Comparison of ENCODE assay signal across 8 cellular contexts in genomic region chr2:186780701-186781316, GRCh38.
A peak's percentile ranks its signal among the peaks of the same experiment; 100 is the strongest.
DNase-seq lines count a peak whose midpoint lies in the region; ATAC-seq and TF ChIP-seq lines count a peak whose summit lies in the region.

No MANE protein-coding gene starts in this region.

- peak; percentile 100 for ATAC-seq in HCT116
- peak; percentile 100 for ATAC-seq in PC-3
- no peak for ATAC-seq in gastroesophageal sphincter

- peak overlapping the region; percentile 71 for H2AFZ ChIP-seq in HCT116 (ENCODE audit: low read depth, low read length, poor library complexity, severe bottlenecking)
- peak overlapping the region; percentile 1; the same call in 1 of the 2 replicates for H2AFZ ChIP-seq in PC-3 (ENCODE audit: low read length)

- no peaks in the 10 kb centered on the region for H3K79me2 ChIP-seq in HCT116 (ENCODE audit: insufficient read depth, low read length)
- H3K79me2 ChIP-seq in PC-3 (ENCODE audit: low read length) = no peaks in the 10 kb centered on the region

- TF ChIP-seq RAD21 in HCT116 (IDR thresholded peaks at IDR 0.05; ENCODE audit: low read depth) = peak; percentile 89

- TF ChIP-seq POLR2A in HCT116 (IDR thresholded peaks at IDR 0.05; ENCODE audit: borderline replicate concordance, extremely low read depth, insufficient read depth, insufficient read length) = no peak
- TF ChIP-seq POLR2A in gastroesophageal sphincter (IDR thresholded peaks at IDR 0.05) = no peak

- TF ChIP-seq CTCF in C4-2B (conservative IDR thresholded peaks at IDR 0.05) = peak; percentile 58
- peak; percentile 47 to 64 (median 58); a peak in 4 of 6 replicates for TF ChIP-seq CTCF in HCT116 (IDR thresholded peaks at IDR 0.05 in 2 of 3, conservative IDR thresholded peaks at IDR 0.05 in 1 of 3; ENCODE audit: borderline replicate concordance in 1 of 3, insufficient read depth in 1 of 3, low read depth in 2 of 3, low read length in 2 of 3)
- peak; percentile 88 for TF ChIP-seq CTCF in PC-3 (conservative IDR thresholded peaks at IDR 0.05; ENCODE audit: low read depth, low read length)
- TF ChIP-seq CTCF in gastroesophageal sphincter (IDR thresholded peaks at IDR 0.05) = no peak

- H3K4me3 ChIP-seq in HCT116 (replicated peaks in 1 of 2; ENCODE audit: low read depth in 1 of 2, low read length in 2 of 2) = no peak overlapping the region
- no peak overlapping the region for H3K4me3 ChIP-seq in PC-3 (ENCODE audit: low read length)
- H3K4me3 ChIP-seq in gastroesophageal sphincter = no peak overlapping the region

- no peaks in the 10 kb centered on the region for H3F3A ChIP-seq in PC-3 (ENCODE audit: low read length, unreplicated experiment)

- H3K9me2 ChIP-seq in HCT116 (ENCODE audit: insufficient read depth) = no peaks in the 10 kb centered on the region
- no peaks in the 10 kb centered on the region for H3K9me2 ChIP-seq in PC-3 (replicated peaks; ENCODE audit: low read length)

- H4K20me1 ChIP-seq in HCT116 (ENCODE audit: insufficient read depth) (no peaks in the 10 kb centered on the region), PC-3 (ENCODE audit: low read length) (no peaks in the 10 kb centered on the region)

- intact Hi-C loops in HCT116 (cut with micrococcal nuclease) = loop anchor here (2.0 kb wide), 2 partner anchors 276 to 1572 kb away; no protein-coding TSS in a partner anchor
- intact Hi-C loops in PC-3 (cut with micrococcal nuclease) = loop anchor here (1.0 to 5.0 kb wide), 4 partner anchors 89 to 277 kb away; partner anchors contain the start of gene FAM171B

- H3K36me3 ChIP-seq in HCT116 (ENCODE audit: control insufficient read depth in 1 of 2, insufficient read depth in 2 of 2, low read length in 2 of 2) (no peaks in the 10 kb centered on the region), PC-3 (ENCODE audit: low read depth, low read length) (no peaks in the 10 kb centered on the region), gastroesophageal sphincter (no peaks in the 10 kb centered on the region)

- peak; percentile 48 for DNase-seq in HCT116 (ENCODE audit: low read depth, low spot score)
- DNase-seq in PC-3 = peak; percentile 90
- peak; percentile 5 for DNase-seq in fibroblast of the conjunctiva (ENCODE audit: low read depth)
- no peak for DNase-seq in cerebellar nuclear complex (lab: John Stamatoyannopoulos, UW)
- DNase-seq in NCI-H2196 (lab: John Stamatoyannopoulos, UW; ENCODE audit: unreplicated experiment) = no peak
- no peak for DNase-seq in T-helper 1 cell

- H3K9ac ChIP-seq in HCT116 (ENCODE audit: low read length) (no peak overlapping the region), PC-3 (ENCODE audit: low read length) (no peak overlapping the region)

- H3K27me3 ChIP-seq in HCT116 (ENCODE audit: insufficient read depth, low read length) = no peaks in the 10 kb centered on the region
- H3K27me3 ChIP-seq in PC-3 (ENCODE audit: low read length) = no peaks in the 10 kb centered on the region
- H3K27me3 ChIP-seq in gastroesophageal sphincter = no peaks in the 10 kb centered on the region

- WGBS in gastroesophageal sphincter (ENCODE audit: low coverage in 1 of 2), 2 donors = 50 to 75% methylated on average over 3 to 4 of the region's 4 CpGs

- CTCF ChIA-PET in HCT116 (lab: Charles Lee) (interaction anchor here (1.2 to 1.3 kb wide), 2 partner anchors 277 to 1490 kb away, joined by 3 to 4 read pairs; no protein-coding TSS in a partner anchor), PC-3 (lab: Charles Lee) (interaction anchor here (0.6 kb wide), 2 partner anchors 192 to 341 kb away, joined by 3 read pairs; no protein-coding TSS in a partner anchor)

- H3K4me1 ChIP-seq in HCT116 (ENCODE audit: control insufficient read depth in 1 of 2, insufficient read depth in 2 of 2, low read length in 2 of 2) (no peaks in the 10 kb centered on the region), PC-3 (ENCODE audit: insufficient read depth, low read length) (0 out of 2 replicates have a peak, but pooled peaks cover 3% of the 10 kb centered on the region), gastroesophageal sphincter (no peaks in the 10 kb centered on the region)

- POLR2A ChIA-PET in HCT116 (lab: Charles Lee) = interaction anchor here (0.6 kb wide), 1 partner anchor 540 kb away, joined by 3 read pairs; no protein-coding TSS in a partner anchor
- POLR2A ChIA-PET in PC-3 (lab: Charles Lee; ENCODE audit: unreplicated experiment) = interaction anchor here (0.7 kb wide), 1 partner anchor 377 kb away, joined by 3 read pairs; no protein-coding TSS in a partner anchor

- no peak overlapping the region for H3K27ac ChIP-seq in C4-2B
- no peak overlapping the region for H3K27ac ChIP-seq in HCT116 (ENCODE audit: low read depth, low read length)
- no peak overlapping the region for H3K27ac ChIP-seq in PC-3 (ENCODE audit: low read length)
- no peak overlapping the region for H3K27ac ChIP-seq in gastroesophageal sphincter

- TF ChIP-seq EP300 in gastroesophageal sphincter (IDR thresholded peaks at IDR 0.05) = no peak

- no peak overlapping the region for H3K4me2 ChIP-seq in HCT116 (ENCODE audit: low read length)
- H3K4me2 ChIP-seq in PC-3 (ENCODE audit: low read length) = peak overlapping the region; percentile 25

- no peaks in the 10 kb centered on the region for H3K9me3 ChIP-seq in HCT116 (ENCODE audit: control insufficient read depth in 1 of 2, insufficient read depth in 1 of 2, low read depth in 1 of 2, low read length in 2 of 2)
- H3K9me3 ChIP-seq in PC-3 (ENCODE audit: low read length) = peaks cover 8% of the 10 kb centered on the region
- peaks cover 0 to 30% (median 0%) of the 10 kb centered on the region in 3 donors for H3K9me3 ChIP-seq in gastroesophageal sphincter

- no TSS peak for BruUV-seq in HCT116 (replicated peaks; lab: Mats Ljungman, UMichigan)
- no TSS peak for BruUV-seq in PC-3 (replicated peaks; lab: Mats Ljungman, UMichigan)

- RAD21 ChIA-PET in HCT116 (lab: Charles Lee; ENCODE audit: low non-redundant PET in 1 of 2, low total read pairs in 2 of 2, uncharacterized antibody in 2 of 2, unreplicated experiment in 2 of 2) = no interaction called here

TF ChIP-seq in HCT116, 20 proteins besides CTCF, POLR2A, EP300 and RAD21:
- TF ChIP-seq CEBPB (IDR thresholded peaks at IDR 0.05; ENCODE audit: low read depth) = no peak
- TF ChIP-seq CBX3 (IDR thresholded peaks at IDR 0.05; ENCODE audit: low read depth) = no peak
- TF ChIP-seq YY1 (IDR thresholded peaks at IDR 0.05; ENCODE audit: extremely low read depth, insufficient replicate concordance, low read depth, low read length) = no peak
- TF ChIP-seq ZNF274 (IDR thresholded peaks at IDR 0.05; ENCODE audit: low read depth, low read length) = no peak
- no peak for TF ChIP-seq JUND (IDR thresholded peaks at IDR 0.05)
- no peak for TF ChIP-seq ZFX (IDR thresholded peaks at IDR 0.05)
- no peak for TF ChIP-seq SP1 (IDR thresholded peaks at IDR 0.05; ENCODE audit: low read depth)
- no peak for TF ChIP-seq ZBTB33 (IDR thresholded peaks at IDR 0.05; ENCODE audit: extremely low read depth, insufficient replicate concordance, low read length)
- TF ChIP-seq EZH2 (IDR thresholded peaks at IDR 0.05) = no peak
- no peak for TF ChIP-seq FOSL1 (IDR thresholded peaks at IDR 0.05; ENCODE audit: low read depth)
- TF ChIP-seq TCF7L2 (IDR thresholded peaks at IDR 0.05; ENCODE audit: borderline replicate concordance, extremely low read depth, insufficient read depth, insufficient read length) = no peak
- no peak for TF ChIP-seq EZH2phosphoT487 (IDR thresholded peaks at IDR 0.05; ENCODE audit: borderline replicate concordance)
- TF ChIP-seq POLR2AphosphoS5 (IDR thresholded peaks at IDR 0.05; ENCODE audit: low read depth, low read length) = no peak

Comparison
In these comparisons a context has a peak if more than half of its experiments do, and no peak if none do; other contexts are left out.
1. CTCF ChIP-seq: peak in C4-2B (single experiment), HCT116 (3 of 3) and PC-3 (single experiment); none in gastroesophageal sphincter (0 of 4).
2. DNase-seq: peak in HCT116 (single experiment), PC-3 (single experiment) and fibroblast of the conjunctiva (single experiment); none in cerebellar nuclear complex (0 of 2), NCI-H2196 (single experiment) and T-helper 1 cell (0 of 5).